Comparison of ENCODE assay signal across 10 cellular contexts in the genomic region with DNA sequence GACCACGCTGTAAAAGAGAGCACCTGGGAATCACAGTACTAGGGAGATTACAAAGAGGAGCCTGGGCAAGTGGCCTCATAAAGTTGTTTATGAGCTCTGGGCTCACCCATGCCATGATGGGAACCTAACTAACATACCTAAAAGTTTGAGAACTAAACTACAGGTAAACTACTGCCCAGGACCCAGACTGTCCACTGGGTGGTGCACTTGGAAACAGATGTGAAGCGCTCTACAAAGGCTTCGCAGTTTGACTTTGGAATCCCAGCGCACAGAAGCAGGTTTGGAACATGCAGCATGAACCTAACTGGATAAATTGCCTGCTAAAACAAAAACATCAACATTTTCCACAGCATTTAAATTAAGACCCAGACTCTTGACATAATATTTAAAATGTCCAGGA.
DNase-seq lines count a peak whose midpoint lies in the region; ATAC-seq, FAIRE-seq and TF ChIP-seq lines count a peak whose summit lies in the region.
"Had no signal": no experiment of that assay in that cellular context is flagged by ENCODE, and none has a peak within 500 bp of the region (broad histone marks: within the 10 kb centered on the region; RNA-seq: fewer than 3 reads in every experiment).

No MANE protein-coding gene starts in this region.

- FAIRE-seq in RCC 7860 (lab: Jason Lieb, UNC) = no peak

- TF ChIP-seq POLR2A in esophagus squamous epithelium (IDR thresholded peaks at IDR 0.05) = no peak

- TF ChIP-seq CTCF in esophagus squamous epithelium (IDR thresholded peaks at IDR 0.05) = peak in 4 of 6 experiments; percentile 12 to 29 (median 16)

- H3K9me3 Mint-ChIP-seq in stimulated activated naive CD8-positive, alpha-beta T cell treated with anti-CD3 and anti-CD28 coated beads, Interleukin-15, amount 100 ng/mL, for 72 hours = no peaks in the 10 kb centered on the region
- H3K9me3 Mint-ChIP-seq: activated naive CD8-positive, alpha-beta T cell treated with anti-CD3 and anti-CD28 coated beads, Interleukin-2, amount 10 ng/mL, durations not matched to agents 7 days and 5 days had no signal

- no peak for ATAC-seq in stimulated activated naive CD8-positive, alpha-beta T cell treated with anti-CD3 and anti-CD28 coated beads, Interleukin-15, Interleukin-2, amounts not matched to agents 100 U/mL and 50 U/mL, for 24 hours
- no peak for ATAC-seq in stimulated activated naive CD8-positive, alpha-beta T cell treated with anti-CD3 and anti-CD28 coated beads, Interleukin-15, amount 100 ng/mL, for 72 hours

- WGBS in esophagus squamous epithelium, 2 donors = 15 to 51% methylated on average over 3 to 4 of the region's 4 CpGs

- H3K27ac Mint-ChIP-seq in stimulated activated naive CD8-positive, alpha-beta T cell treated with anti-CD3 and anti-CD28 coated beads, Interleukin-15, amount 100 ng/mL, for 72 hours = no peak overlapping the region
- H3K27ac Mint-ChIP-seq: activated naive CD8-positive, alpha-beta T cell treated with anti-CD3 and anti-CD28 coated beads, Interleukin-2, amount 10 ng/mL, durations not matched to agents 7 days and 5 days had no signal

- peak; percentile 4 for DNase-seq in stimulated activated naive CD8-positive, alpha-beta T cell treated with anti-CD3 and anti-CD28 coated beads, Interleukin-15, Interleukin-2, amounts not matched to agents 100 U/mL and 50 U/mL, for 24 hours
- DNase-seq in stimulated activated naive CD8-positive, alpha-beta T cell treated with anti-CD3 and anti-CD28 coated beads, Interleukin-15, amount 100 ng/mL, for 72 hours = no peak
- DNase-seq in NCI-H1105 treated with DMSO at 0.1 percent for 48 hours (lab: John Stamatoyannopoulos, UW) (peak; percentile 46), esophagus squamous epithelium (lab: John Stamatoyannopoulos, UW) (no peak), GOT3 (lab: John Stamatoyannopoulos, UW) (no peak), RCC 7860 (ENCODE audit: low spot score) (no peak), DMS153 treated with DMSO at 0.1 percent for 48 hours (lab: John Stamatoyannopoulos, UW; ENCODE audit: unreplicated experiment) (no peak), NCI-H187 (lab: John Stamatoyannopoulos, UW) (no peak)
- DNase-seq: activated naive CD8-positive, alpha-beta T cell treated with anti-CD3 and anti-CD28 coated beads, Interleukin-2, amount 10 ng/mL, durations not matched to agents 7 days and 5 days; stimulated activated naive CD4-positive, alpha-beta T cell had no signal

- H3K4me1 Mint-ChIP-seq in stimulated activated naive CD8-positive, alpha-beta T cell treated with anti-CD3 and anti-CD28 coated beads, Interleukin-15, amount 100 ng/mL, for 72 hours = no peaks in the 10 kb centered on the region
- H3K4me1 Mint-ChIP-seq: activated naive CD8-positive, alpha-beta T cell treated with anti-CD3 and anti-CD28 coated beads, Interleukin-2, amount 10 ng/mL, durations not matched to agents 7 days and 5 days had no signal

- H3K4me3 ChIP-seq in esophagus squamous epithelium = no peak overlapping the region

- no peaks in the 10 kb centered on the region for H3K4me1 ChIP-seq in esophagus squamous epithelium

- no peaks in the 10 kb centered on the region for H3K27me3 Mint-ChIP-seq in stimulated activated naive CD8-positive, alpha-beta T cell treated with anti-CD3 and anti-CD28 coated beads, Interleukin-15, amount 100 ng/mL, for 72 hours
- H3K27me3 Mint-ChIP-seq: activated naive CD8-positive, alpha-beta T cell treated with anti-CD3 and anti-CD28 coated beads, Interleukin-2, amount 10 ng/mL, durations not matched to agents 7 days and 5 days had no signal

- no peak overlapping the region for H3K4me3 Mint-ChIP-seq in stimulated activated naive CD8-positive, alpha-beta T cell treated with anti-CD3 and anti-CD28 coated beads, Interleukin-15, amount 100 ng/mL, for 72 hours
- H3K4me3 Mint-ChIP-seq: activated naive CD8-positive, alpha-beta T cell treated with anti-CD3 and anti-CD28 coated beads, Interleukin-2, amount 10 ng/mL, durations not matched to agents 7 days and 5 days had no signal

- H3K27ac ChIP-seq in esophagus squamous epithelium = no peak overlapping the region

- H3K36me3 ChIP-seq in esophagus squamous epithelium = no peaks in the 10 kb centered on the region

- intact Hi-C loops in esophagus squamous epithelium (cut with DNase I) = no loop called here

- no peaks in the 10 kb centered on the region for H3K9me3 ChIP-seq in esophagus squamous epithelium

- no peaks in the 10 kb centered on the region for H3K27me3 ChIP-seq in esophagus squamous epithelium

Comparison
In these comparisons a context has a peak if more than half of its experiments do, and no peak if none do; other contexts are left out.
1. DNase-seq: peak in stimulated activated naive CD8-positive, alpha-beta T cell treated with anti-CD3 and anti-CD28 coated beads, Interleukin-15, Interleukin-2, amounts not matched to agents 100 U/mL and 50 U/mL, for 24 hours (single experiment) and NCI-H1105 treated with DMSO at 0.1 percent for 48 hours (single experiment); none in stimulated activated naive CD8-positive, alpha-beta T cell treated with anti-CD3 and anti-CD28 coated beads, Interleukin-15, amount 100 ng/mL, for 72 hours (0 of 2), esophagus squamous epithelium (single experiment), GOT3 (single experiment), RCC 7860 (single experiment), DMS153 treated with DMSO at 0.1 percent for 48 hours (single experiment) and NCI-H187 (0 of 2).